11 cellular contexts compared by ENCODE assay signal in the genomic region with DNA sequence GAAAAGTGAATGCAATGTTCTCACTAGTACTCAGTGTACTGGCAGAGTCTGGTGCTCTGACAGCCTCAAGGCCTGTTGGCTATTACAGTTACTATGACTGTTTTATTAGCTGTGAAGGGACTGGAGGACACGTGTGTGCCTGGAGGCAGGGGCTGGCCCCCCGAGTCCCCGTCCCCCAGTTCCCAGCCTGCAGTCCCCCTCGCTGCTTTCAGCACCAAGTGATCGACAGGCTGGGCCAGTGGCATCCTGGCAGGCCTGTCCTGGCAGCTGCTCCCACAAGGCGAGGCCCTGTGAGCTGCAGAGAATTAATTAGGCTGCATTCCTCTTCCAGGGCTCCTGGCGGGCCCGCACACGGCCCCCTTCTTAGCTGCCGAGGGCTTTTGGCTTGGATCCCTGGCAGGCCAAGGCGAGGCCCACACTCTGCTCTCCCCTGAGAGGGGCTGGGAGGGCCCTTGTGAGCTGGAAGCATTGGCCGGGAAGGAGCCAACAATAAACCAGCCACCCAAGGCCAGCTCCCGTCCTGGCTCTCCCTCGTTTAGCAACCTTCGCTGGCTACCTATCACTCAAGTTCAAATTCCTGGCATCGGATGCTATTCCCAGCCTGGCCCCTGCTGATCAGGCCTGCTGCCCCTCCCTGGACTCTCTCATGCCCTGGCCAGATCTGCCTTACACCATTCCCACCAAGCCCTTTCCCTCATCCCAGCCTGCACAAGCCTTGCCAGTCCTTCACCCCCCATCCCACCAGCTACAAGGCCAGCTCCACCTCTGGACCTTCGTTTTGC. TPM values are rescaled to one million over a fixed set of nuclear protein-coding genes. Genes with fewer than 3 reads are reported as not detected.
A peak's percentile ranks its signal among the peaks of the same experiment; 100 is the strongest.
DNase-seq lines count a peak whose midpoint lies in the region; ATAC-seq and TF ChIP-seq lines count a peak whose summit lies in the region.
"Had no signal": no experiment of that assay in that cellular context is flagged by ENCODE, and none has a peak within 500 bp of the region (broad histone marks: within the 10 kb centered on the region; RNA-seq: fewer than 3 reads in every experiment).

No MANE protein-coding gene starts in this region.

- peaks cover 3% of the 10 kb centered on the region for H3K4me1 Mint-ChIP-seq in glutamatergic neuron (ENCODE audit: low read depth, unreplicated experiment)
- H3K4me1 Mint-ChIP-seq: IgD-negative memory B cell had no signal

- peak overlapping the region; percentile 28 for H2BK120ac ChIP-seq in trophoblast cell (ENCODE audit: insufficient read depth, low read length, poor library complexity)

- no peaks in the 10 kb centered on the region for H3K36me3 Mint-ChIP-seq in glutamatergic neuron (ENCODE audit: unreplicated experiment)
- H3K36me3 Mint-ChIP-seq: IgD-negative memory B cell had no signal

- H3K4me3 ChIP-seq in NT2/D1 (ENCODE audit: insufficient read length, low read depth) (no peak overlapping the region), trophoblast cell (ENCODE audit: low read depth, low read length) (no peak overlapping the region)

- no peaks in the 10 kb centered on the region for H3K79me2 ChIP-seq in trophoblast cell (ENCODE audit: control insufficient read depth, insufficient read depth, low read length, poor library complexity)

- peak overlapping the region; percentile 13 for H3K18ac ChIP-seq in trophoblast cell (ENCODE audit: low read length)

- H3K9me3 ChIP-seq in NT2/D1 (ENCODE audit: insufficient read depth, low read length) (no peaks in the 10 kb centered on the region), trophoblast cell (ENCODE audit: insufficient read depth, low read depth, low read length) (no peaks in the 10 kb centered on the region)

- no peak overlapping the region for H4K12ac ChIP-seq in trophoblast cell (ENCODE audit: low read depth, low read length)

- H3K9me3 Mint-ChIP-seq in glutamatergic neuron (ENCODE audit: unreplicated experiment): peaks cover 4% of the 10 kb centered on the region
- H3K9me3 Mint-ChIP-seq: IgD-negative memory B cell had no signal

- peak overlapping the region; percentile 72 for H4K91ac ChIP-seq in trophoblast cell (ENCODE audit: low read depth, low read length)

- H2AK5ac ChIP-seq in trophoblast cell (ENCODE audit: low read length): peak overlapping the region; percentile 19

- in situ Hi-C loops in GM13977 (cut with MboI; ENCODE audit: low pct_unique_long_range_greater_than_20kb, low sequenced_read_pairs, unreplicated experiment): no loop called here

- H3K4me3 Mint-ChIP-seq in glutamatergic neuron (ENCODE audit: unreplicated experiment): no peak overlapping the region
- H3K4me3 Mint-ChIP-seq: IgD-negative memory B cell had no signal

- no peak overlapping the region for H3K4me2 ChIP-seq in trophoblast cell (ENCODE audit: low read length)

- H3K27me3 Mint-ChIP-seq in glutamatergic neuron (ENCODE audit: unreplicated experiment): no peaks in the 10 kb centered on the region

- no peak overlapping the region for H3K27ac Mint-ChIP-seq in glutamatergic neuron (ENCODE audit: unreplicated experiment)
- H3K27ac Mint-ChIP-seq: IgD-negative memory B cell had no signal

- H3K23ac ChIP-seq in trophoblast cell (ENCODE audit: low read length): no peak overlapping the region

- WGBS in trophoblast cell (ENCODE audit: extremely low coverage, insufficient coverage, insufficient read length): no CpG with 5 or more reads among the region's 17 CpGs

- H3K14ac ChIP-seq in trophoblast cell (ENCODE audit: low read length): peak overlapping the region; percentile 10

- no peak overlapping the region for H2BK5ac ChIP-seq in trophoblast cell (ENCODE audit: low read depth, low read length, poor library complexity)

- H4K8ac ChIP-seq in trophoblast cell (ENCODE audit: low read depth, low read length): peak overlapping the region; percentile 13

- H3K9ac ChIP-seq in NT2/D1 (ENCODE audit: insufficient read length, low read depth) (peak overlapping the region; percentile 27), trophoblast cell (ENCODE audit: low read length) (no peak overlapping the region)

- H3K79me1 ChIP-seq in trophoblast cell (ENCODE audit: low read length): peaks cover 27% of the 10 kb centered on the region

- H3K27ac ChIP-seq in trophoblast cell (ENCODE audit: low read depth, low read length): no peak overlapping the region

- no peak overlapping the region for H3K4ac ChIP-seq in trophoblast cell (ENCODE audit: low read depth, low read length)

- ATAC-seq in HG03097 (IDR thresholded peaks at IDR 0.05; ENCODE audit: low FRiP score, unreplicated experiment): no peak
- ATAC-seq: Panc1 had no signal

- H3K4me1 ChIP-seq in NT2/D1 (ENCODE audit: insufficient read depth, insufficient read length) (peaks cover 9% of the 10 kb centered on the region), trophoblast cell (ENCODE audit: control insufficient read depth in 1 of 2, insufficient read depth in 2 of 2, low read length in 2 of 2) (peaks cover 21 to 27% of the 10 kb centered on the region in 2 experiments)

- peak overlapping the region; percentile 27 for H2BK12ac ChIP-seq in trophoblast cell (ENCODE audit: low read length)

- H2AFZ ChIP-seq in trophoblast cell (ENCODE audit: insufficient read depth, low read length, poor library complexity): peak overlapping the region; percentile 6

- peak; percentile 67 for DNase-seq in Ammon's horn (ENCODE audit: low spot score)
- no peak for DNase-seq in NT2/D1 (ENCODE audit: low read depth, low spot score)
- peak; percentile 47 for DNase-seq in glutamatergic neuron
- DNase-seq in trophoblast cell: peak in 1 of 2 donors; percentile 18
- no peak for DNase-seq in GDM1 (lab: John Stamatoyannopoulos, UW)
- DNase-seq in GM13977 (ENCODE audit: low spot score): no peak
- no peak for DNase-seq in NOMO-1 treated with dmso at 0.1 percent for 144 hours (lab: John Stamatoyannopoulos, UW; ENCODE audit: unreplicated experiment)

- no peak for TF ChIP-seq CTCF in glutamatergic neuron (IDR thresholded peaks at IDR 0.05; ENCODE audit: partially characterized antibody, unreplicated experiment)
- TF ChIP-seq CTCF in GM13977 (IDR thresholded peaks at IDR 0.05; ENCODE audit: extremely low read depth, insufficient read depth, missing control alignments): no peak

- H3K27me3 ChIP-seq in NT2/D1 (ENCODE audit: insufficient read depth, insufficient read length) (no peaks in the 10 kb centered on the region), trophoblast cell (ENCODE audit: insufficient read depth, low read length) (no peaks in the 10 kb centered on the region)

- no peaks in the 10 kb centered on the region for H3K36me3 ChIP-seq in NT2/D1 (ENCODE audit: insufficient read depth, insufficient read length, low read length)
- no peaks in the 10 kb centered on the region for H3K36me3 ChIP-seq in trophoblast cell (ENCODE audit: control insufficient read depth in 1 of 2, insufficient read depth in 2 of 2, low read length in 2 of 2)

RNA-seq across cellular contexts. Expression of gene EDN2, which starts 9.8 kb away (rescaled TPM):
- not detected for total RNA-seq in glutamatergic neuron (ENCODE audit: unreplicated experiment)
- 0.14 and 0.19 TPM in 2 replicates for polyA plus RNA-seq in trophoblast cell (2013)
- total RNA-seq: activated CD8-positive, alpha-beta memory T cell treated with anti-CD3 and anti-CD28 coated beads for 36 hours had no signal
- polyA plus RNA-seq: IgD-negative memory B cell had no signal

Comparison
In these comparisons a context has a peak if more than half of its experiments do, and no peak if none do; other contexts are left out.
1. DNase-seq: peak in Ammon's horn (single experiment) and glutamatergic neuron (single experiment); none in NT2/D1 (single experiment), GDM1 (single experiment), GM13977 (single experiment) and NOMO-1 treated with dmso at 0.1 percent for 144 hours (single experiment).